ENCODE assay signal across 1 cellular context in genomic region chr14:58955294-58955821, GRCh38.
TF ChIP-seq lines count a peak whose summit lies in the region.

No MANE protein-coding gene starts in this region.

TF ChIP-seq in GM12878, 131 proteins besides CTCF, POLR2A, EP300 and RAD21 (continued from another document and continues in another):
- TF ChIP-seq ZBTB11 (CRISPR knock-in tag; IDR thresholded peaks at IDR 0.05) (no peak), FOS (IDR thresholded peaks at IDR 0.05; ENCODE audit: borderline replicate concordance, extremely low read depth, insufficient read length) (no peak), MTA2 (IDR thresholded peaks at IDR 0.05; ENCODE audit: low read depth) (peak; percentile 57; the same call in 1 of the 2 replicates), ETV6 (conservative IDR thresholded peaks at IDR 0.05 in 1 of 2, IDR thresholded peaks at IDR 0.05 in 1 of 2; ENCODE audit: borderline replicate concordance in 1 of 2, low read depth in 1 of 2) (peak in 1 of 2 experiments; percentile 88; a peak in 2 of 4 replicates), MEF2A (IDR thresholded peaks at IDR 0.05; ENCODE audit: insufficient read depth, low read depth, low read length) (no peak), POLR2AphosphoS2 (IDR thresholded peaks at IDR 0.05; ENCODE audit: low read depth, low read length) (no peak), CHD2 (IDR thresholded peaks at IDR 0.05; ENCODE audit: borderline replicate concordance, low read depth, low read length) (no peak), DPF2 (IDR thresholded peaks at IDR 0.05) (peak; percentile 65), KDM1A (IDR thresholded peaks at IDR 0.05; ENCODE audit: borderline replicate concordance) (no peak), ZBED1 (IDR thresholded peaks at IDR 0.05; ENCODE audit: borderline replicate concordance) (0 out of 2 replicates have a peak, but pooled peaks have one; percentile 47), CBFB (IDR thresholded peaks at IDR 0.05; ENCODE audit: low read depth) (no peak), NFXL1 (IDR thresholded peaks at IDR 0.05; ENCODE audit: borderline replicate concordance) (no peak), MLLT1 (IDR thresholded peaks at IDR 0.05) (no peak), E2F8 (IDR thresholded peaks at IDR 0.05; ENCODE audit: low read depth, partially characterized antibody) (no peak), HCFC1 (IDR thresholded peaks at IDR 0.05; ENCODE audit: low read length) (no peak), MXI1 (IDR thresholded peaks at IDR 0.05; ENCODE audit: low read depth, low read length) (no peak), NKRF (conservative IDR thresholded peaks at IDR 0.05) (0 out of 2 replicates have a peak, but pooled peaks have one; percentile 31), RELB (IDR thresholded peaks at IDR 0.05; ENCODE audit: low read depth) (peak; percentile 87), BACH1 (IDR thresholded peaks at IDR 0.05; ENCODE audit: borderline replicate concordance) (0 out of 2 replicates have a peak, but pooled peaks have one; percentile 51), ZNF687 (IDR thresholded peaks at IDR 0.05) (no peak; the same call in 1 of the 2 replicates), ELK1 (IDR thresholded peaks at IDR 0.05; ENCODE audit: low read depth, low read length) (no peak), IRF4 (IDR thresholded peaks at IDR 0.05; ENCODE audit: low read depth, low read length) (peak; percentile 85), TAF1 (IDR thresholded peaks at IDR 0.05; ENCODE audit: borderline replicate concordance, low read depth, low read length) (no peak), ZNF274 (IDR thresholded peaks at IDR 0.05; ENCODE audit: insufficient read depth, insufficient read length) (no peak), KAT2A (conservative IDR thresholded peaks at IDR 0.05; ENCODE audit: control insufficient read depth, low read depth, low read length) (no peak), REST (IDR thresholded peaks at IDR 0.05; ENCODE audit: low read depth, low read length) (no peak), HDAC2 (IDR thresholded peaks at IDR 0.05) (no peak), E4F1 (IDR thresholded peaks at IDR 0.05; ENCODE audit: borderline replicate concordance, partially characterized antibody) (no peak)
